1 cellular context compared by ENCODE assay signal in genomic region chr4:83440899-83441298, GRCh38.
TF ChIP-seq lines count a peak whose summit lies in the region.

No MANE protein-coding gene starts in this region.

TF ChIP-seq in GM12891, 5 proteins besides CTCF, POLR2A, EP300 and RAD21:
- no peak for TF ChIP-seq POU2F2 (IDR thresholded peaks at IDR 0.05; ENCODE audit: low read depth, low read length)
- no peak for TF ChIP-seq PAX5 (IDR thresholded peaks at IDR 0.05; ENCODE audit: insufficient read depth, low read length, severe bottlenecking)
- no peak for TF ChIP-seq POLR2AphosphoS5 (IDR thresholded peaks at IDR 0.05; ENCODE audit: low read depth, low read length)
- no peak for TF ChIP-seq TAF1 (IDR thresholded peaks at IDR 0.05; ENCODE audit: low read depth, low read length)
- no peak for TF ChIP-seq SPI1 (IDR thresholded peaks at IDR 0.05; ENCODE audit: low read depth, low read length)
